In genomic region chr15:48285329-48286214, GRCh38 we compare ENCODE assay signal across 8 cellular contexts. TPM values are rescaled to one million over a fixed set of nuclear protein-coding genes. Genes with fewer than 3 reads are reported as not detected.
DNase-seq lines count a peak whose midpoint lies in the region; ATAC-seq and TF ChIP-seq lines count a peak whose summit lies in the region.

No MANE protein-coding gene starts in this region.

- no peak overlapping the region for H3K27ac ChIP-seq in right atrium auricular region

- no peaks in the 10 kb centered on the region for H3K36me3 ChIP-seq in right atrium auricular region

- DNase-seq in DMS53 treated with DMSO at 0.1 percent for 48 hours (lab: John Stamatoyannopoulos, UW; ENCODE audit: unreplicated experiment) = peak; percentile 54
- DNase-seq in RKO (ENCODE audit: low spot score) = peak; percentile 75
- DNase-seq in amygdala (lab: John Stamatoyannopoulos, UW) = peak in 30 of 56 donors; percentile 1 to 73 (median 15)
- DNase-seq in right atrium auricular region (ENCODE audit: low spot score) = peak; percentile 75
- peak; percentile 87 for DNase-seq in renal cortical epithelial cell (ENCODE audit: low read depth)
- no peak for DNase-seq in NK-92 treated with Interleukin-12 subunit alpha and Interleukin-12 subunit beta, amount 100 ng/mL, for 24 hours (lab: John Stamatoyannopoulos, UW)

- no peaks in the 10 kb centered on the region for H3K9me3 ChIP-seq in right atrium auricular region

- H3K4me1 ChIP-seq in right atrium auricular region = no peaks in the 10 kb centered on the region

- TF ChIP-seq CTCF in LNCAP (IDR thresholded peaks at IDR 0.05) (peak; percentile 76), right atrium auricular region (IDR thresholded peaks at IDR 0.05) (peak; percentile 58 to 78)

- ATAC-seq in GM21367 (IDR thresholded peaks at IDR 0.05; ENCODE audit: unreplicated experiment) = peak; percentile 76

- peak overlapping the region in 1 of 2 donors; percentile 26 for H3K4me3 ChIP-seq in right atrium auricular region

- H3K27me3 ChIP-seq in right atrium auricular region = no peaks in the 10 kb centered on the region

RNA-seq across cellular contexts. Expression of gene DUT, which starts 45.7 kb away (rescaled TPM):
- total RNA-seq in right atrium auricular region = 100 to 1,000 TPM in 1 of 2 donors, 10 to 100 TPM in 1; 64.5 to 109 TPM
- 48.2 and 61.3 TPM in 2 replicates for total RNA-seq in renal cortical epithelial cell
